ENCODE assay signal across 16 cellular contexts in genomic region chr9:134063876-134064450, GRCh38.
"Had no signal": no experiment of that assay in that cellular context is flagged by ENCODE, and none has a peak within 500 bp of the region (broad histone marks: within the 10 kb centered on the region; RNA-seq: fewer than 3 reads in every experiment).

No MANE protein-coding gene starts in this region.

- H3K27me3 Mint-ChIP-seq: activated naive CD8-positive, alpha-beta T cell; natural killer cell treated with Interleukin-12 subunit alpha and Interleukin-12 subunit beta and Interleukin-15 and Interleukin-18, amount 100 ng/mL, for 72 hours; stimulated activated naive CD8-positive, alpha-beta T cell treated with anti-CD3 and anti-CD28 coated beads, Interleukin-15, amount 100 ng/mL, for 72 hours; T-cell had no signal

- DNase-seq: activated CD4-positive, alpha-beta T cell treated with anti-CD3 and anti-CD28 coated beads, Interleukin-2, amount 50 U/mL, for 48 hours; activated CD4-positive, CD25-positive, alpha-beta regulatory T cell treated with anti-CD3 and anti-CD28 coated beads, Interleukin-2, amount 50 U/mL, for 72 hours; amniotic stem cell; effector CD8-positive, alpha-beta T cell; foreskin fibroblast; mesendoderm; T-cell; T-helper 9 cell; testis had no signal

- H3K9me3 Mint-ChIP-seq: activated T-helper 2 cell treated with anti-CD3 and anti-CD28 coated beads, Interferon-gamma antibody, Interleukin-2, Interleukin-4, amounts not matched to agents 10 μg/mL and 5 μg/mL and 100 μg/mL, durations not matched to agents 14 hours and 24 hours and 36 hours; natural killer cell treated with Interleukin-12 subunit alpha and Interleukin-12 subunit beta and Interleukin-15 and Interleukin-18, amount 100 ng/mL, for 72 hours; stimulated activated naive CD8-positive, alpha-beta T cell treated with anti-CD3 and anti-CD28 coated beads, Interleukin-15, amount 100 ng/mL, for 72 hours; T-cell had no signal

- H3K27ac Mint-ChIP-seq: activated naive CD8-positive, alpha-beta T cell; activated T-helper 2 cell treated with anti-CD3 and anti-CD28 coated beads, Interferon-gamma antibody, Interleukin-2, Interleukin-4, amounts not matched to agents 10 μg/mL and 5 μg/mL and 100 μg/mL, durations not matched to agents 14 hours and 24 hours and 36 hours; natural killer cell treated with Interleukin-12 subunit alpha and Interleukin-12 subunit beta and Interleukin-15 and Interleukin-18, amount 100 ng/mL, for 72 hours; stimulated activated naive CD8-positive, alpha-beta T cell treated with anti-CD3 and anti-CD28 coated beads, Interleukin-15, amount 100 ng/mL, for 72 hours had no signal

- ATAC-seq: natural killer cell treated with Interleukin-12 subunit alpha and Interleukin-12 subunit beta and Interleukin-15 and Interleukin-18, amount 100 ng/mL, for 72 hours; psoas muscle; right lobe of liver; stimulated activated naive CD8-positive, alpha-beta T cell treated with anti-CD3 and anti-CD28 coated beads, Interleukin-15, amount 100 ng/mL, for 72 hours; T-cell had no signal

- H3K36me3 Mint-ChIP-seq: activated naive CD8-positive, alpha-beta T cell; natural killer cell treated with Interleukin-12 subunit alpha and Interleukin-12 subunit beta and Interleukin-15 and Interleukin-18, amount 100 ng/mL, for 72 hours; T-cell had no signal

- FAIRE-seq: urothelium cell line had no signal
